Comparison of ENCODE assay signal across 10 cellular contexts in the genomic region with DNA sequence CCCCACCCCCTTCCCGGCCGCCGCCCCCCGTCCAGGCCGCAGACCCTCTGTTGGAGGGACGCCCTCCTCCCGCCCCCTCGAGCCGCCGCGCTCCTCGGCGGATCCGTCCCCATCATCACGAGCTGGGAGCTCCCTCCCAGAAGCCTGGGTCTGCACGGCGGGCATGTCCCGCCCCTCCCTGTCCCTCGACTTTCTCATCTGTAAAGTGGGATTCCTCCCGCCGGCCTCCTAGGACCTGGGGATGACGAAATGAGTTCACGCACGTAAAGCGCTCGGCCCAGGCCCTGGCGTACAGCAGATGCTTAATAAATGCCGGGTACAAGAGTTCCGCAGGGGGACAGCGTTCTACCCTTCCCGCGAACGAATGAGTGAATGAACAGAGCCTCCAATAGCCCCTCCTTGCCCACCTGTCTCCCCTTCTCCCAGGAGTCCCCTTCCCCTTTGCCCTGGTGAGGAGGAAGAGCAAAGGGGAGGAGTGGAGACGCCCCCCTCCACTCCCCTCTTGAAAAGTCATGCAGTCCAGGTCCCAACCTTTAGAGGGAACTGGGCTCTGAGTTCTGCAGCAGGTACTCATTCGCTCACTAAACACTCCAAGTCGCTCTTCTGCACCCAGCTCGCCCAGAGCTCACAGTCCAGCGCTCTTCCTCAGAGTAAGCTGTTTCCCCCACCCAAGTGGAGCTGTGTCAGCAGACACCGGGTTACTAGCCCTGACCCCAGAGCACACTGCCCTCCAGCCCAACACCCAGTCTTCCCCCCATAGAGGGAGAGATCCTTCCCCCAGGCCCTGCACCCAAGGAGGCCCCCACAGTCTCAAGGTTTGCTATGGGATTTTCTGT. TPM values are rescaled to one million over a fixed set of nuclear protein-coding genes. Genes with fewer than 3 reads are reported as not detected.
DNase-seq lines count a peak whose midpoint lies in the region; ATAC-seq and TF ChIP-seq lines count a peak whose summit lies in the region.
"Had no signal": no experiment of that assay in that cellular context is flagged by ENCODE, and none has a peak within 500 bp of the region (broad histone marks: within the 10 kb centered on the region; RNA-seq: fewer than 3 reads in every experiment).

No MANE protein-coding gene starts in this region.

- intact Hi-C loops in activated CD4-positive, alpha-beta T cell treated with anti-CD3 and anti-CD28 coated beads, Interleukin-2, amount 10 ng/mL, durations not matched to agents 24 days and 14 days (cut with micrococcal nuclease) = loop anchor here (10.0 kb wide), 2 partner anchors 58 to 312 kb away; no protein-coding TSS in a partner anchor

- H3K27ac Mint-ChIP-seq in activated CD4-positive, alpha-beta T cell treated with anti-CD3 and anti-CD28 coated beads, Interleukin-2, amount 10 ng/mL, durations not matched to agents 24 days and 14 days = peak overlapping the region; percentile 46
- no peak overlapping the region for H3K27ac Mint-ChIP-seq in activated T-helper 17 cell treated with anti-CD3 and anti-CD28 coated beads, Interleukin-2, amount 50 U/mL, for 72 hours

- peak overlapping the region; percentile 38; the same call in 1 of the 2 replicates for H3K4me3 ChIP-seq in iPS-18c (ENCODE audit: insufficient read depth, low read depth, low read length)
- peak overlapping the region; percentile 52 for H3K4me3 ChIP-seq in suprapubic skin

- ATAC-seq in activated T-helper 17 cell treated with anti-CD3 and anti-CD28 coated beads, Interleukin-2, amount 50 U/mL, for 72 hours (replicated peaks) = peak; percentile 13

- no peak for DNase-seq in activated CD4-positive, alpha-beta T cell treated with anti-CD3 and anti-CD28 coated beads, Interleukin-2, amount 10 ng/mL, durations not matched to agents 24 days and 14 days
- no peak for DNase-seq in activated CD4-positive, alpha-beta T cell treated with anti-CD3 and anti-CD28 coated beads, Interleukin-2, amount 50 U/mL, for 1 hour
- DNase-seq in suprapubic skin (ENCODE audit: low spot score in 2 of 2) (no peak), amniotic stem cell (lab: John Stamatoyannopoulos, UW) (no peak), NCI-H1105 treated with DMSO at 0.1 percent for 48 hours (lab: John Stamatoyannopoulos, UW) (no peak), A172 (ENCODE audit: low spot score) (no peak)
- DNase-seq: activated CD8-positive, alpha-beta memory T cell treated with anti-CD3 and anti-CD28 coated beads, Interleukin-2, amount 50 U/mL, for 48 hours had no signal

- peaks cover 28% of the 10 kb centered on the region for H3K27me3 ChIP-seq in suprapubic skin

- no peak for TF ChIP-seq POLR2A in suprapubic skin (IDR thresholded peaks at IDR 0.05)

- no peak overlapping the region for H3K27ac ChIP-seq in suprapubic skin
- H3K27ac ChIP-seq: epithelial cell of prostate had no signal

- TF ChIP-seq CTCF in suprapubic skin (IDR thresholded peaks at IDR 0.05) = no peak

- H3K9me3 ChIP-seq in iPS-18c (ENCODE audit: control insufficient read depth, insufficient read depth, low read length) (no peaks in the 10 kb centered on the region), suprapubic skin (no peaks in the 10 kb centered on the region)

- no peak for TF ChIP-seq EP300 in suprapubic skin (IDR thresholded peaks at IDR 0.05)

- peaks cover 46% of the 10 kb centered on the region for H3K27me3 Mint-ChIP-seq in activated CD4-positive, alpha-beta T cell treated with anti-CD3 and anti-CD28 coated beads, Interleukin-2, amount 10 ng/mL, durations not matched to agents 24 days and 14 days
- H3K27me3 Mint-ChIP-seq in activated T-helper 17 cell treated with anti-CD3 and anti-CD28 coated beads, Interleukin-2, amount 50 U/mL, for 72 hours = peaks cover 4% of the 10 kb centered on the region

- H3K36me3 Mint-ChIP-seq in activated CD4-positive, alpha-beta T cell treated with anti-CD3 and anti-CD28 coated beads, Interleukin-2, amount 10 ng/mL, durations not matched to agents 24 days and 14 days (ENCODE audit: low read depth) = no peaks in the 10 kb centered on the region
- no peaks in the 10 kb centered on the region for H3K36me3 Mint-ChIP-seq in activated T-helper 17 cell treated with anti-CD3 and anti-CD28 coated beads, Interleukin-2, amount 50 U/mL, for 72 hours (ENCODE audit: low read depth)

- no peaks in the 10 kb centered on the region for H3K9me3 Mint-ChIP-seq in activated CD4-positive, alpha-beta T cell treated with anti-CD3 and anti-CD28 coated beads, Interleukin-2, amount 10 ng/mL, durations not matched to agents 24 days and 14 days
- no peaks in the 10 kb centered on the region for H3K9me3 Mint-ChIP-seq in activated T-helper 17 cell treated with anti-CD3 and anti-CD28 coated beads, Interleukin-2, amount 50 U/mL, for 72 hours

- peaks cover 29% of the 10 kb centered on the region for H3K4me1 ChIP-seq in suprapubic skin

- H3K4me1 Mint-ChIP-seq in activated CD4-positive, alpha-beta T cell treated with anti-CD3 and anti-CD28 coated beads, Interleukin-2, amount 10 ng/mL, durations not matched to agents 24 days and 14 days = peaks cover 13% of the 10 kb centered on the region
- H3K4me1 Mint-ChIP-seq in activated T-helper 17 cell treated with anti-CD3 and anti-CD28 coated beads, Interleukin-2, amount 50 U/mL, for 72 hours = peaks cover 7% of the 10 kb centered on the region

- H3K36me3 ChIP-seq in suprapubic skin = no peaks in the 10 kb centered on the region

- H3K4me3 Mint-ChIP-seq in activated CD4-positive, alpha-beta T cell treated with anti-CD3 and anti-CD28 coated beads, Interleukin-2, amount 10 ng/mL, durations not matched to agents 24 days and 14 days = peak overlapping the region; percentile 82
- H3K4me3 Mint-ChIP-seq in activated T-helper 17 cell treated with anti-CD3 and anti-CD28 coated beads, Interleukin-2, amount 50 U/mL, for 72 hours = peak overlapping the region; percentile 72

- WGBS in suprapubic skin = 19% methylated on average over 20 of the region's 39 CpGs

RNA-seq across cellular contexts. Expression of a gene that starts 16.8 kb away (rescaled TPM):
- 0.42 and 0.71 TPM in 2 replicates for total RNA-seq in activated CD4-positive, alpha-beta T cell treated with anti-CD3 and anti-CD28 coated beads, Interleukin-2, amount 10 ng/mL, durations not matched to agents 24 days and 14 days
- total RNA-seq in activated T-helper 17 cell treated with anti-CD3 and anti-CD28 coated beads, Interleukin-2, amount 50 U/mL, for 72 hours = 1 to 10 TPM in 1 of 2 donors, under 1 TPM in 1; 0.45 to 6.0 TPM
- total RNA-seq in suprapubic skin = 1 to 10 TPM; 1.5 to 4.9 (median 3.6) TPM
- total RNA-seq in A172 (2014; rRNA removed; shearing (Covaris generic)) = 0.93 and 1.1 TPM in 2 replicates
